Comparison of ENCODE assay signal across 2 cellular contexts in the genomic region with DNA sequence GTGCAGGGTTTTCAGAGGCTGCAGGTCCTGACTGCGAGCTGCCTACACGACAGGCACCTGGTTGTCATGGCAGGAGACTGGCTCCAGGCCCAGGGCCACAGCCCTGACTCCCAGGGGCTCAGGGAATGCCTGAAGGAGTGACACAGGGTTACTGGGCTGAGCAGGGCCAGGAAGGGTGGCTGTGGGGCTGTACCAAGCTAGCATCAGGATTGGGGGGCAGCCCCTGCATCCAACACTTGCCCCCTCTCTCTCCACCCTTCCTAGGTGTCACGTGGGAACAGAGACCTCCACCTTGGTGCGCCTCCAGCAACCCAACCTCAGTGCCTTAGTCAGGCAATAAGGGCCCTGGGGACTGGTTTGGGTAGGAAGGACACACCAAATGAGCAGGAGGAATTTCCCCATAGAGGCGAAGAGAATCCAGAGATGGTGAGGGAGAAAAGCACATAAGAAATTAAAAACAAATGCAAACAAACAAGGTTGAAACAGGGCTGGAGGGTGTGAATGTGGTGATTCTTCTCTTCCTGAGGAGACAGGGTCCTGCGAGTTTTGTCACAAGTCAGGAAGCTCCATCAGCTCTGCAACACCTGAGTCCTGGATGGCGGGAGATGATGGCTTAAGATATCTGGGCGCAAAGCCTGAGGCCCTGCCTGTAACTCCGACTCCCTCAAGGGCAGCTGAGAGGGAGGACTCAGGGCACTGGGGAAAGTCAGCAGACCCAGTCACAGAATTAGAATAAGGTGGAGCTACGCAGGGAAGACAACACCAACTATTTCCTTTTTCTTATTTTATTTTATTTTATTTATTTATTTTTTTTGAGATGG.
TF ChIP-seq lines count a peak whose summit lies in the region.

No MANE protein-coding gene starts in this region.

TF ChIP-seq in HEK293, 187 proteins besides CTCF, POLR2A, EP300 and RAD21 (continued from another document):
- TF ChIP-seq, protein P1, sequence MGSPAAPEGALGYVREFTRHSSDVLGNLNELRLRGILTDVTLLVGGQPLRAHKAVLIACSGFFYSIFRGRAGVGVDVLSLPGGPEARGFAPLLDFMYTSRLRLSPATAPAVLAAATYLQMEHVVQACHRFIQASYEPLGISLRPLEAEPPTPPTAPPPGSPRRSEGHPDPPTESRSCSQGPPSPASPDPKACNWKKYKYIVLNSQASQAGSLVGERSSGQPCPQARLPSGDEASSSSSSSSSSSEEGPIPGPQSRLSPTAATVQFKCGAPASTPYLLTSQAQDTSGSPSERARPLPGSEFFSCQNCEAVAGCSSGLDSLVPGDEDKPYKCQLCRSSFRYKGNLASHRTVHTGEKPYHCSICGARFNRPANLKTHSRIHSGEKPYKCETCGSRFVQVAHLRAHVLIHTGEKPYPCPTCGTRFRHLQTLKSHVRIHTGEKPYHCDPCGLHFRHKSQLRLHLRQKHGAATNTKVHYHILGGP (tag by site-specific recombination; IDR thresholded peaks at IDR 0.05), result no peak
- TF ChIP-seq ZFP69B (tag by site-specific recombination; IDR thresholded peaks at IDR 0.05), result no peak
- TF ChIP-seq, protein P2, sequence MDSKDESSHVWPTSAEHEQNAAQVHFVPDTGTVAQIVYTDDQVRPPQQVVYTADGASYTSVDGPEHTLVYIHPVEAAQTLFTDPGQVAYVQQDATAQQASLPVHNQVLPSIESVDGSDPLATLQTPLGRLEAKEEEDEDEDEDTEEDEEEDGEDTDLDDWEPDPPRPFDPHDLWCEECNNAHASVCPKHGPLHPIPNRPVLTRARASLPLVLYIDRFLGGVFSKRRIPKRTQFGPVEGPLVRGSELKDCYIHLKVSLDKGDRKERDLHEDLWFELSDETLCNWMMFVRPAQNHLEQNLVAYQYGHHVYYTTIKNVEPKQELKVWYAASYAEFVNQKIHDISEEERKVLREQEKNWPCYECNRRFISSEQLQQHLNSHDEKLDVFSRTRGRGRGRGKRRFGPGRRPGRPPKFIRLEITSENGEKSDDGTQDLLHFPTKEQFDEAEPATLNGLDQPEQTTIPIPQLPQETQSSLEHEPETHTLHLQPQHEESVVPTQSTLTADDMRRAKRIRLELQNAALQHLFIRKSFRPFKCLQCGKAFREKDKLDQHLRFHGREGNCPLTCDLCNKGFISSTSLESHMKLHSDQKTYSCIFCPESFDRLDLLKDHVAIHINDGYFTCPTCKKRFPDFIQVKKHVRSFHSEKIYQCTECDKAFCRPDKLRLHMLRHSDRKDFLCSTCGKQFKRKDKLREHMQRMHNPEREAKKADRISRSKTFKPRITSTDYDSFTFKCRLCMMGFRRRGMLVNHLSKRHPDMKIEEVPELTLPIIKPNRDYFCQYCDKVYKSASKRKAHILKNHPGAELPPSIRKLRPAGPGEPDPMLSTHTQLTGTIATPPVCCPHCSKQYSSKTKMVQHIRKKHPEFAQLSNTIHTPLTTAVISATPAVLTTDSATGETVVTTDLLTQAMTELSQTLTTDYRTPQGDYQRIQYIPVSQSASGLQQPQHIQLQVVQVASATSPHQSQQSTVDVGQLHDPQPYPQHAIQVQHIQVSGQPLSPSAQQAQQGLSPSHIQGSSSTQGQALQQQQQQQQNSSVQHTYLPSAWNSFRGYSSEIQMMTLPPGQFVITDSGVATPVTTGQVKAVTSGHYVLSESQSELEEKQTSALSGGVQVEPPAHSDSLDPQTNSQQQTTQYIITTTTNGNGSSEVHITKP (tag by site-specific recombination; IDR thresholded peaks at IDR 0.05), result peak; percentile 58; the same call in 1 of the 2 replicates

TF ChIP-seq in GM23338, 12 proteins besides CTCF, POLR2A, EP300 and RAD21:
- TF ChIP-seq, protein P3, sequence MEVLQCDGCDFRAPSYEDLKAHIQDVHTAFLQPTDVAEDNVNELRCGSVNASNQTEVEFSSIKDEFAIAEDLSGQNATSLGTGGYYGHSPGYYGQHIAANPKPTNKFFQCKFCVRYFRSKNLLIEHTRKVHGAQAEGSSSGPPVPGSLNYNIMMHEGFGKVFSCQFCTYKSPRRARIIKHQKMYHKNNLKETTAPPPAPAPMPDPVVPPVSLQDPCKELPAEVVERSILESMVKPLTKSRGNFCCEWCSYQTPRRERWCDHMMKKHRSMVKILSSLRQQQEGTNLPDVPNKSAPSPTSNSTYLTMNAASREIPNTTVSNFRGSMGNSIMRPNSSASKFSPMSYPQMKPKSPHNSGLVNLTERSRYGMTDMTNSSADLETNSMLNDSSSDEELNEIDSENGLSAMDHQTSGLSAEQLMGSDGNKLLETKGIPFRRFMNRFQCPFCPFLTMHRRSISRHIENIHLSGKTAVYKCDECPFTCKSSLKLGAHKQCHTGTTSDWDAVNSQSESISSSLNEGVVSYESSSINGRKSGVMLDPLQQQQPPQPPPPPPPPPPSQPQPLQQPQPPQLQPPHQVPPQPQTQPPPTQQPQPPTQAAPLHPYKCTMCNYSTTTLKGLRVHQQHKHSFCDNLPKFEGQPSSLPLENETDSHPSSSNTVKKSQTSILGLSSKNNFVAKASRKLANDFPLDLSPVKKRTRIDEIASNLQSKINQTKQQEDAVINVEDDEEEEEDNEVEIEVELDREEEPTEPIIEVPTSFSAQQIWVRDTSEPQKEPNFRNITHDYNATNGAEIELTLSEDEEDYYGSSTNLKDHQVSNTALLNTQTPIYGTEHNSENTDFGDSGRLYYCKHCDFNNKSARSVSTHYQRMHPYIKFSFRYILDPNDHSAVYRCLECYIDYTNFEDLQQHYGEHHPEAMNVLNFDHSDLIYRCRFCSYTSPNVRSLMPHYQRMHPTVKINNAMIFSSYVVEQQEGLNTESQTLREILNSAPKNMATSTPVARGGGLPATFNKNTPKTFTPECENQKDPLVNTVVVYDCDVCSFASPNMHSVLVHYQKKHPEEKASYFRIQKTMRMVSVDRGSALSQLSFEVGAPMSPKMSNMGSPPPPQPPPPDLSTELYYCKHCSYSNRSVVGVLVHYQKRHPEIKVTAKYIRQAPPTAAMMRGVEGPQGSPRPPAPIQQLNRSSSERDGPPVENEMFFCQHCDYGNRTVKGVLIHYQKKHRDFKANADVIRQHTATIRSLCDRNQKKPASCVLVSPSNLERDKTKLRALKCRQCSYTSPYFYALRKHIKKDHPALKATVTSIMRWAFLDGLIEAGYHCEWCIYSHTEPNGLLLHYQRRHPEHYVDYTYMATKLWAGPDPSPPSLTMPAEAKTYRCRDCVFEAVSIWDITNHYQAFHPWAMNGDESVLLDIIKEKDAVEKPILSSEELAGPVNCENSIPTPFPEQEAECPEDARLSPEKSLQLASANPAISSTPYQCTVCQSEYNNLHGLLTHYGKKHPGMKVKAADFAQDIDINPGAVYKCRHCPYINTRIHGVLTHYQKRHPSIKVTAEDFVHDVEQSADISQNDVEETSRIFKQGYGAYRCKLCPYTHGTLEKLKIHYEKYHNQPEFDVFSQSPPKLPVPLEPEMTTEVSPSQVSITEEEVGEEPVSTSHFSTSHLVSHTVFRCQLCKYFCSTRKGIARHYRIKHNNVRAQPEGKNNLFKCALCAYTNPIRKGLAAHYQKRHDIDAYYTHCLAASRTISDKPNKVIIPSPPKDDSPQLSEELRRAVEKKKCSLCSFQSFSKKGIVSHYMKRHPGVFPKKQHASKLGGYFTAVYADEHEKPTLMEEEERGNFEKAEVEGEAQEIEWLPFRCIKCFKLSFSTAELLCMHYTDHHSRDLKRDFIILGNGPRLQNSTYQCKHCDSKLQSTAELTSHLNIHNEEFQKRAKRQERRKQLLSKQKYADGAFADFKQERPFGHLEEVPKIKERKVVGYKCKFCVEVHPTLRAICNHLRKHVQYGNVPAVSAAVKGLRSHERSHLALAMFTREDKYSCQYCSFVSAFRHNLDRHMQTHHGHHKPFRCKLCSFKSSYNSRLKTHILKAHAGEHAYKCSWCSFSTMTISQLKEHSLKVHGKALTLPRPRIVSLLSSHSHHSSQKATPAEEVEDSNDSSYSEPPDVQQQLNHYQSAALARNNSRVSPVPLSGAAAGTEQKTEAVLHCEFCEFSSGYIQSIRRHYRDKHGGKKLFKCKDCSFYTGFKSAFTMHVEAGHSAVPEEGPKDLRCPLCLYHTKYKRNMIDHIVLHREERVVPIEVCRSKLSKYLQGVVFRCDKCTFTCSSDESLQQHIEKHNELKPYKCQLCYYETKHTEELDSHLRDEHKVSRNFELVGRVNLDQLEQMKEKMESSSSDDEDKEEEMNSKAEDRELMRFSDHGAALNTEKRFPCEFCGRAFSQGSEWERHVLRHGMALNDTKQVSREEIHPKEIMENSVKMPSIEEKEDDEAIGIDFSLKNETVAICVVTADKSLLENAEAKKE (CRISPR knock-in tag; IDR thresholded peaks at IDR 0.05), result no peak
- TF ChIP-seq, protein P4, sequence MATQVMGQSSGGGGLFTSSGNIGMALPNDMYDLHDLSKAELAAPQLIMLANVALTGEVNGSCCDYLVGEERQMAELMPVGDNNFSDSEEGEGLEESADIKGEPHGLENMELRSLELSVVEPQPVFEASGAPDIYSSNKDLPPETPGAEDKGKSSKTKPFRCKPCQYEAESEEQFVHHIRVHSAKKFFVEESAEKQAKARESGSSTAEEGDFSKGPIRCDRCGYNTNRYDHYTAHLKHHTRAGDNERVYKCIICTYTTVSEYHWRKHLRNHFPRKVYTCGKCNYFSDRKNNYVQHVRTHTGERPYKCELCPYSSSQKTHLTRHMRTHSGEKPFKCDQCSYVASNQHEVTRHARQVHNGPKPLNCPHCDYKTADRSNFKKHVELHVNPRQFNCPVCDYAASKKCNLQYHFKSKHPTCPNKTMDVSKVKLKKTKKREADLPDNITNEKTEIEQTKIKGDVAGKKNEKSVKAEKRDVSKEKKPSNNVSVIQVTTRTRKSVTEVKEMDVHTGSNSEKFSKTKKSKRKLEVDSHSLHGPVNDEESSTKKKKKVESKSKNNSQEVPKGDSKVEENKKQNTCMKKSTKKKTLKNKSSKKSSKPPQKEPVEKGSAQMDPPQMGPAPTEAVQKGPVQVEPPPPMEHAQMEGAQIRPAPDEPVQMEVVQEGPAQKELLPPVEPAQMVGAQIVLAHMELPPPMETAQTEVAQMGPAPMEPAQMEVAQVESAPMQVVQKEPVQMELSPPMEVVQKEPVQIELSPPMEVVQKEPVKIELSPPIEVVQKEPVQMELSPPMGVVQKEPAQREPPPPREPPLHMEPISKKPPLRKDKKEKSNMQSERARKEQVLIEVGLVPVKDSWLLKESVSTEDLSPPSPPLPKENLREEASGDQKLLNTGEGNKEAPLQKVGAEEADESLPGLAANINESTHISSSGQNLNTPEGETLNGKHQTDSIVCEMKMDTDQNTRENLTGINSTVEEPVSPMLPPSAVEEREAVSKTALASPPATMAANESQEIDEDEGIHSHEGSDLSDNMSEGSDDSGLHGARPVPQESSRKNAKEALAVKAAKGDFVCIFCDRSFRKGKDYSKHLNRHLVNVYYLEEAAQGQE (IDR thresholded peaks at IDR 0.05; ENCODE audit: unreplicated experiment), result no peak
- TF ChIP-seq, protein P5, sequence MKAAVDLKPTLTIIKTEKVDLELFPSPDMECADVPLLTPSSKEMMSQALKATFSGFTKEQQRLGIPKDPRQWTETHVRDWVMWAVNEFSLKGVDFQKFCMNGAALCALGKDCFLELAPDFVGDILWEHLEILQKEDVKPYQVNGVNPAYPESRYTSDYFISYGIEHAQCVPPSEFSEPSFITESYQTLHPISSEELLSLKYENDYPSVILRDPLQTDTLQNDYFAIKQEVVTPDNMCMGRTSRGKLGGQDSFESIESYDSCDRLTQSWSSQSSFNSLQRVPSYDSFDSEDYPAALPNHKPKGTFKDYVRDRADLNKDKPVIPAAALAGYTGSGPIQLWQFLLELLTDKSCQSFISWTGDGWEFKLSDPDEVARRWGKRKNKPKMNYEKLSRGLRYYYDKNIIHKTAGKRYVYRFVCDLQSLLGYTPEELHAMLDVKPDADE (IDR thresholded peaks at IDR 0.05), result no peak
- no peak for TF ChIP-seq CREB1 (CRISPR knock-in tag; IDR thresholded peaks at IDR 0.05; ENCODE audit: low read depth)
- TF ChIP-seq ZNF114 (CRISPR knock-in tag; IDR thresholded peaks at IDR 0.05), result no peak
- no peak for TF ChIP-seq JUNB (IDR thresholded peaks at IDR 0.05; ENCODE audit: unreplicated experiment)
- no peak for TF ChIP-seq NANOG (IDR thresholded peaks at IDR 0.05; ENCODE audit: borderline replicate concordance)
- no peak for TF ChIP-seq STAT1 (IDR thresholded peaks at IDR 0.05; ENCODE audit: unreplicated experiment)
- TF ChIP-seq ZNF331 (CRISPR knock-in tag; IDR thresholded peaks at IDR 0.05; ENCODE audit: low read depth), result no peak
- TF ChIP-seq EZH2phosphoT487 (IDR thresholded peaks at IDR 0.05; ENCODE audit: unreplicated experiment), result no peak
- no peak for TF ChIP-seq EZH2 (IDR thresholded peaks at IDR 0.05; ENCODE audit: low read depth, unreplicated experiment)
- no peak for TF ChIP-seq POLR2AphosphoS5 (IDR thresholded peaks at IDR 0.05; ENCODE audit: low read depth)
